ENCODE assay signal across 26 cellular contexts in genomic region chr12:45540661-45541341, GRCh38.
"Had no signal": no experiment of that assay in that cellular context is flagged by ENCODE, and none has a peak within 500 bp of the region (broad histone marks: within the 10 kb centered on the region; RNA-seq: fewer than 3 reads in every experiment).

No MANE protein-coding gene starts in this region.

- H3K27ac Mint-ChIP-seq: activated CD8-positive, alpha-beta memory T cell treated with anti-CD3 and anti-CD28 coated beads, Interleukin-2, amount 10 ng/mL, durations not matched to agents 7 days and 5 days; activated CD8-positive, alpha-beta T cell treated with anti-CD3 and anti-CD28 coated beads for 36 hours; activated naive CD4-positive, alpha-beta T cell treated with anti-CD3 and anti-CD28 coated beads, Interleukin-2, amount 10 ng/mL, durations not matched to agents 7 days and 5 days; naive thymus-derived CD4-positive, alpha-beta T cell had no signal

- H3K36me3 Mint-ChIP-seq: activated CD8-positive, alpha-beta memory T cell treated with anti-CD3 and anti-CD28 coated beads, Interleukin-2, amount 10 ng/mL, durations not matched to agents 7 days and 5 days; activated naive CD4-positive, alpha-beta T cell treated with anti-CD3 and anti-CD28 coated beads, Interleukin-2, amount 10 ng/mL, durations not matched to agents 7 days and 5 days; naive thymus-derived CD4-positive, alpha-beta T cell had no signal

- H3K27ac ChIP-seq: coronary artery, esophagus muscularis mucosa, gastrocnemius medialis, left lung, sigmoid colon, testis, uterus had no signal

- DNase-seq: activated CD4-positive, alpha-beta T cell treated with anti-CD3 and anti-CD28 coated beads for 4 hours; activated CD4-positive, CD25-positive, alpha-beta regulatory T cell; activated CD8-positive, alpha-beta memory T cell treated with anti-CD3 and anti-CD28 coated beads, Interleukin-2, amount 10 ng/mL, durations not matched to agents 7 days and 5 days; activated CD8-positive, alpha-beta T cell treated with anti-CD3 and anti-CD28 coated beads for 36 hours; activated effector memory CD4-positive, alpha-beta T cell treated with anti-CD3 and anti-CD28 coated beads, Interleukin-2, amount 50 U/mL, for 16 hours; activated naive CD4-positive, alpha-beta T cell treated with anti-CD3 and anti-CD28 coated beads, Interleukin-2, amount 10 ng/mL, durations not matched to agents 7 days and 5 days; activated T-cell treated with anti-CD3 and anti-CD28 coated beads for 4 hours; amygdala; cerebellar nuclear complex; gastrocnemius medialis; hippocampal formation; kidney glomerular epithelial cell; left lung; naive thymus-derived CD4-positive, alpha-beta T cell; occipital lobe; sigmoid colon; stimulated activated CD4-positive, alpha-beta T cell treated with anti-CD3 and anti-CD28 coated beads, Interleukin-2, amount 100 ng/mL, for 48 hours; stimulated activated CD8-positive, alpha-beta memory T cell treated with anti-CD3 and anti-CD28 coated beads, Interleukin-4, amount 100 ng/mL, for 48 hours; stimulated activated naive CD4-positive, alpha-beta T cell; testis; trophoblast cell; uterus had no signal

- H3K4me3 Mint-ChIP-seq: activated CD8-positive, alpha-beta memory T cell treated with anti-CD3 and anti-CD28 coated beads, Interleukin-2, amount 10 ng/mL, durations not matched to agents 7 days and 5 days; activated CD8-positive, alpha-beta T cell treated with anti-CD3 and anti-CD28 coated beads for 36 hours; activated naive CD4-positive, alpha-beta T cell treated with anti-CD3 and anti-CD28 coated beads, Interleukin-2, amount 10 ng/mL, durations not matched to agents 7 days and 5 days; naive thymus-derived CD4-positive, alpha-beta T cell; neural crest cell had no signal

- H3K4me3 ChIP-seq: coronary artery, esophagus muscularis mucosa, gastrocnemius medialis, left lung, lung, sigmoid colon, testis, uterus had no signal

- H3K36me3 ChIP-seq: esophagus muscularis mucosa, gastrocnemius medialis, left lung, sigmoid colon, uterus had no signal

- H3K9me3 Mint-ChIP-seq: activated CD8-positive, alpha-beta T cell treated with anti-CD3 and anti-CD28 coated beads for 36 hours; activated naive CD4-positive, alpha-beta T cell treated with anti-CD3 and anti-CD28 coated beads, Interleukin-2, amount 10 ng/mL, durations not matched to agents 7 days and 5 days; neural crest cell had no signal

- ATAC-seq: activated CD8-positive, alpha-beta memory T cell treated with anti-CD3 and anti-CD28 coated beads, Interleukin-2, amount 10 ng/mL, durations not matched to agents 7 days and 5 days; activated CD8-positive, alpha-beta T cell treated with anti-CD3 and anti-CD28 coated beads for 36 hours; gastrocnemius medialis; left lung; naive thymus-derived CD4-positive, alpha-beta T cell had no signal

- H3K4me1 Mint-ChIP-seq: neural crest cell had no signal

- H3K9me3 ChIP-seq: esophagus muscularis mucosa, gastrocnemius medialis, left lung, sigmoid colon, testis, uterus had no signal
